Comparison of ENCODE assay signal across 15 cellular contexts in genomic region chr16:8853611-8854010, GRCh38. TPM values are rescaled to one million over a fixed set of nuclear protein-coding genes. Genes with fewer than 3 reads are reported as not detected.
DNase-seq lines count a peak whose midpoint lies in the region; ATAC-seq lines count a peak whose summit lies in the region.
"Had no signal": no experiment of that assay in that cellular context is flagged by ENCODE, and none has a peak within 500 bp of the region (broad histone marks: within the 10 kb centered on the region; RNA-seq: fewer than 3 reads in every experiment).

No MANE protein-coding gene starts in this region.

- CTCF ChIA-PET in activated naive CD4-positive, alpha-beta T cell treated with anti-CD3 and anti-CD28 coated beads for 36 hours (lab: Charles Lee), result interaction anchor here (2.0 to 5.5 kb wide), 2 partner anchors 17 to 27 kb away, joined by 5 to 28 read pairs; partner anchors contain the start of gene LITAFD

- peaks cover 37% of the 10 kb centered on the region for H3K36me3 Mint-ChIP-seq in activated naive CD4-positive, alpha-beta T cell treated with anti-CD3 and anti-CD28 coated beads for 36 hours (ENCODE audit: low read depth)

- ATAC-seq in HG03460 (IDR thresholded peaks at IDR 0.05; ENCODE audit: unreplicated experiment), result no peak
- ATAC-seq: stimulated activated naive CD8-positive, alpha-beta T cell treated with anti-CD3 and anti-CD28 coated beads, Interleukin-15, amount 100 ng/mL, for 72 hours had no signal

- no peaks in the 10 kb centered on the region for H3K27me3 Mint-ChIP-seq in activated naive CD4-positive, alpha-beta T cell treated with anti-CD3 and anti-CD28 coated beads for 36 hours (ENCODE audit: low read depth)
- H3K27me3 Mint-ChIP-seq: stimulated activated naive CD8-positive, alpha-beta T cell treated with anti-CD3 and anti-CD28 coated beads, Interleukin-15, amount 100 ng/mL, for 72 hours had no signal

- intact Hi-C loops in activated naive CD4-positive, alpha-beta T cell treated with anti-CD3 and anti-CD28 coated beads for 36 hours (cut with micrococcal nuclease), result no loop called here

- H3K9me3 Mint-ChIP-seq in activated naive CD4-positive, alpha-beta T cell treated with anti-CD3 and anti-CD28 coated beads for 36 hours, result no peaks in the 10 kb centered on the region
- H3K9me3 Mint-ChIP-seq: stimulated activated naive CD8-positive, alpha-beta T cell treated with anti-CD3 and anti-CD28 coated beads, Interleukin-15, amount 100 ng/mL, for 72 hours had no signal

- H3K27me3 ChIP-seq in ectodermal cell (ENCODE audit: control insufficient read depth, insufficient read depth, low read length, poor library complexity, severe bottlenecking) (no peaks in the 10 kb centered on the region), skeletal muscle tissue (ENCODE audit: control insufficient read depth in 3 of 3, insufficient read depth in 3 of 3, low read length in 3 of 3) (no peaks in the 10 kb centered on the region)

- peaks cover 24% of the 10 kb centered on the region for H3K4me1 Mint-ChIP-seq in activated naive CD4-positive, alpha-beta T cell treated with anti-CD3 and anti-CD28 coated beads for 36 hours (ENCODE audit: low read depth)

- no peak overlapping the region for H3K4me3 Mint-ChIP-seq in activated naive CD4-positive, alpha-beta T cell treated with anti-CD3 and anti-CD28 coated beads for 36 hours
- H3K4me3 Mint-ChIP-seq: stimulated activated naive CD8-positive, alpha-beta T cell treated with anti-CD3 and anti-CD28 coated beads, Interleukin-15, amount 100 ng/mL, for 72 hours had no signal

- no peak overlapping the region for H3K9ac ChIP-seq in SK-N-MC (ENCODE audit: insufficient read length)
- no peak overlapping the region for H3K9ac ChIP-seq in skeletal muscle tissue (ENCODE audit: low read depth in 1 of 3, low read length in 3 of 3)
- H3K9ac ChIP-seq: KMS-11 had no signal

- H3K9me3 ChIP-seq in SK-N-MC (ENCODE audit: low read depth, low read length) (no peaks in the 10 kb centered on the region), ectodermal cell (ENCODE audit: control insufficient read depth, low read length) (no peaks in the 10 kb centered on the region), skeletal muscle tissue (ENCODE audit: control insufficient read depth in 3 of 3, low read length in 3 of 3) (no peaks in the 10 kb centered on the region)

- 92 to 95% methylated on average over 7 of the region's 7 CpGs for WGBS in ectodermal cell, 2 experiments

- DNase-seq in activated naive CD4-positive, alpha-beta T cell treated with anti-CD3 and anti-CD28 coated beads for 36 hours, result no peak
- no peak for DNase-seq in activated naive CD4-positive, alpha-beta T cell treated with Interleukin-2 at 50 U/mL for 16 hours
- DNase-seq in SK-N-MC (ENCODE audit: low read depth, low spot score) (no peak), medulla oblongata (ENCODE audit: extremely low spot score) (no peak), CD1c-positive myeloid dendritic cell (ENCODE audit: extremely low spot score) (no peak)
- DNase-seq: mesenchymal stem cell; NCI-H1417 treated with DMSO at 0.1 percent for 48 hours; stimulated activated naive CD8-positive, alpha-beta T cell treated with anti-CD3 and anti-CD28 coated beads, Interleukin-15, amount 100 ng/mL, for 72 hours had no signal

- peak overlapping the region; percentile 18 for H3K27ac Mint-ChIP-seq in activated naive CD4-positive, alpha-beta T cell treated with anti-CD3 and anti-CD28 coated beads for 36 hours

- H3K36me3 ChIP-seq in SK-N-MC (ENCODE audit: insufficient read depth, low read length), result peaks cover 83% of the 10 kb centered on the region
- peaks cover 38% of the 10 kb centered on the region for H3K36me3 ChIP-seq in ectodermal cell (ENCODE audit: control insufficient read depth, insufficient read depth, low read length)
- H3K36me3 ChIP-seq in skeletal muscle tissue (ENCODE audit: control insufficient read depth in 3 of 3, insufficient read depth in 3 of 3, low read length in 3 of 3), result peaks cover 28 to 30% (median 28%) of the 10 kb centered on the region in 3 donors

- H3K27ac ChIP-seq in SK-N-MC (peak overlapping the region; percentile 54; the same call in 1 of the 2 replicates), ectodermal cell (ENCODE audit: insufficient read depth, low read depth, low read length, poor library complexity, severe bottlenecking) (peak overlapping the region; percentile 11), skeletal muscle tissue (ENCODE audit: low read depth, low read length) (peak overlapping the region; percentile 25)
- H3K27ac ChIP-seq: KMS-11, VCaP had no signal

- H3K4me3 ChIP-seq in SK-N-MC, result no peak overlapping the region
- no peak overlapping the region for H3K4me3 ChIP-seq in ectodermal cell (ENCODE audit: insufficient read depth, low read depth, low read length)
- no peak overlapping the region for H3K4me3 ChIP-seq in skeletal muscle tissue (ENCODE audit: low read length in 3 of 3)

- H3K4me1 ChIP-seq in ectodermal cell (ENCODE audit: control insufficient read depth, insufficient read depth, low read length), result peaks cover 3% of the 10 kb centered on the region
- H3K4me1 ChIP-seq in skeletal muscle tissue (ENCODE audit: control insufficient read depth in 3 of 3, insufficient read depth in 3 of 3, low read length in 3 of 3), result peaks cover 9 to 27% (median 16%) of the 10 kb centered on the region in 3 donors

RNA-seq across cellular contexts. Expression of gene CARHSP1, which starts 15.2 kb away (rescaled TPM):
- total RNA-seq in activated naive CD4-positive, alpha-beta T cell treated with anti-CD3 and anti-CD28 coated beads for 36 hours, result 10 to 100 TPM; 46.5 to 49.6 TPM
- polyA plus RNA-seq in ectodermal cell (2013, experiment 1 of 4), result 212 TPM
- 243 TPM for polyA plus RNA-seq in ectodermal cell (2013, experiment 2 of 4)
- 154 TPM for polyA plus RNA-seq in ectodermal cell (2013, experiment 3 of 4)
- polyA plus RNA-seq in ectodermal cell (2013, experiment 4 of 4), result 191 TPM
- 118 TPM for total RNA-seq in skeletal muscle tissue

RNA-seq across cellular contexts. Expression of gene LITAFD, which starts 28.5 kb away (rescaled TPM):
- not detected for total RNA-seq in activated naive CD4-positive, alpha-beta T cell treated with anti-CD3 and anti-CD28 coated beads for 36 hours
- polyA plus RNA-seq in ectodermal cell (2013, experiment 1 of 4), result not detected
- not detected for polyA plus RNA-seq in ectodermal cell (2013, experiment 2 of 4)
- polyA plus RNA-seq in ectodermal cell (2013, experiment 3 of 4), result not detected
- not detected for polyA plus RNA-seq in ectodermal cell (2013, experiment 4 of 4)
- not detected for total RNA-seq in skeletal muscle tissue
- total RNA-seq: H7, OCI-LY7 had no signal

RNA-seq across cellular contexts. Expression of gene PMM2, which starts 56.0 kb away (rescaled TPM):
- 10 to 100 TPM; 20.1 to 20.8 TPM for total RNA-seq in activated naive CD4-positive, alpha-beta T cell treated with anti-CD3 and anti-CD28 coated beads for 36 hours
- polyA plus RNA-seq in ectodermal cell (2013, experiment 1 of 4), result 22.3 TPM
- polyA plus RNA-seq in ectodermal cell (2013, experiment 2 of 4), result 29.4 TPM
- 15.0 TPM for polyA plus RNA-seq in ectodermal cell (2013, experiment 3 of 4)
- polyA plus RNA-seq in ectodermal cell (2013, experiment 4 of 4), result 18.5 TPM
- total RNA-seq in skeletal muscle tissue, result 11.5 TPM

RNA-seq across cellular contexts. Expression of gene TMEM186, which starts 56.2 kb away (rescaled TPM):
- total RNA-seq in activated naive CD4-positive, alpha-beta T cell treated with anti-CD3 and anti-CD28 coated beads for 36 hours, result 10 to 100 TPM; 12.1 to 12.6 TPM
- polyA plus RNA-seq in ectodermal cell (2013, experiment 1 of 4), result 12.4 TPM
- polyA plus RNA-seq in ectodermal cell (2013, experiment 2 of 4), result 13.1 TPM
- 8.6 TPM for polyA plus RNA-seq in ectodermal cell (2013, experiment 3 of 4)
- 10.5 TPM for polyA plus RNA-seq in ectodermal cell (2013, experiment 4 of 4)
- 6.8 TPM for total RNA-seq in skeletal muscle tissue
